In genomic region chr21:33642027-33642895, GRCh38 we compare ENCODE assay signal across 8 cellular contexts. TPM values are rescaled to one million over a fixed set of nuclear protein-coding genes. Genes with fewer than 3 reads are reported as not detected.
A peak's percentile ranks its signal among the peaks of the same experiment; 100 is the strongest.
DNase-seq lines count a peak whose midpoint lies in the region; FAIRE-seq and TF ChIP-seq lines count a peak whose summit lies in the region.

Gene ITSN1, plus strand, starts transcription at chr21:33642501. Its CDS starts 76,328 bp downstream, at chr21:33718829.

- peak within 1 kb of the TSS; percentile 93 for H3K9ac ChIP-seq in neuronal stem cell (ENCODE audit: low read depth, low read length, poor library complexity)
- peak within 1 kb of the TSS; percentile 84 to 93 (median 86) for H3K9ac ChIP-seq in subcutaneous abdominal adipose tissue (ENCODE audit: low read length in 5 of 5)

- TF ChIP-seq CTCF in HFF-Myc (IDR thresholded peaks at IDR 0.05; ENCODE audit: low read depth, low read length, missing control alignments): no peak

- H3K4ac ChIP-seq in neuronal stem cell (ENCODE audit: low read length): no peak within 1 kb of the TSS

- H3K23ac ChIP-seq in neuronal stem cell (ENCODE audit: low read depth, low read length, poor library complexity): peak within 1 kb of the TSS; percentile 99

- H3K9me3 ChIP-seq in SJSA1 (replicated peaks): no peaks in the 10 kb centered on the region
- peaks cover 0 to 2% of the 10 kb centered on the region in 2 donors for H3K9me3 ChIP-seq in neuronal stem cell (replicated peaks in 1 of 2; ENCODE audit: control insufficient read depth in 2 of 2, insufficient read depth in 1 of 2, low read depth in 1 of 2, low read length in 2 of 2)
- no peaks in the 10 kb centered on the region for H3K9me3 ChIP-seq in subcutaneous abdominal adipose tissue (ENCODE audit: control insufficient read depth in 5 of 5, low read length in 5 of 5)

- no CpG with 5 or more reads among the region's 71 CpGs for WGBS in neuronal stem cell (ENCODE audit: extremely low coverage in 2 of 2, insufficient read length in 2 of 2, insufficient replicate concordance in 1 of 2), 2 donors

- no peak for FAIRE-seq in frontal cortex (lab: Jason Lieb, UNC)

- peak within 1 kb of the TSS; percentile 70 for H4K91ac ChIP-seq in neuronal stem cell (ENCODE audit: low read depth, low read length, poor library complexity)

- peak within 1 kb of the TSS; percentile 19 for H2BK12ac ChIP-seq in neuronal stem cell (ENCODE audit: low read length)

- peak within 1 kb of the TSS; percentile 51 for H3K14ac ChIP-seq in neuronal stem cell (ENCODE audit: low read length)

- DNase-seq in GDM1 (lab: John Stamatoyannopoulos, UW) (peak; percentile 97), HFF-Myc (ENCODE audit: extremely low read depth, low read depth) (peak; percentile 99), MV-4-11 (lab: John Stamatoyannopoulos, UW) (peak; percentile 98), SJSA1 (ENCODE audit: low read depth in 1 of 2, low spot score in 2 of 2) (peak; percentile 100), frontal cortex (ENCODE audit: low spot score in 2 of 2) (peak; percentile 90 to 94), neuronal stem cell (ENCODE audit: low spot score) (peak; percentile 100)
- DNase-seq in activated naive CD4-positive, alpha-beta T cell treated with anti-CD3 and anti-CD28 coated beads, Interleukin-2, amount 10 ng/mL, durations not matched to agents 7 days and 5 days: peak; percentile 100

- H3K9me3 Mint-ChIP-seq in activated naive CD4-positive, alpha-beta T cell treated with anti-CD3 and anti-CD28 coated beads, Interleukin-2, amount 10 ng/mL, durations not matched to agents 7 days and 5 days: no peaks in the 10 kb centered on the region

- peak within 1 kb of the TSS; percentile 67 for H3K4me2 ChIP-seq in neuronal stem cell (ENCODE audit: insufficient read depth, low read length, poor library complexity, severe bottlenecking)

- H2AK5ac ChIP-seq in neuronal stem cell (ENCODE audit: low read depth, low read length): peak within 1 kb of the TSS; percentile 26

- H3K27me3 Mint-ChIP-seq in activated naive CD4-positive, alpha-beta T cell treated with anti-CD3 and anti-CD28 coated beads, Interleukin-2, amount 10 ng/mL, durations not matched to agents 7 days and 5 days: peaks cover 40% of the 10 kb centered on the region

- peak within 1 kb of the TSS; percentile 99 for H3K18ac ChIP-seq in neuronal stem cell (ENCODE audit: low read length)

- H3K4me1 Mint-ChIP-seq in activated naive CD4-positive, alpha-beta T cell treated with anti-CD3 and anti-CD28 coated beads, Interleukin-2, amount 10 ng/mL, durations not matched to agents 7 days and 5 days: peaks cover 28% of the 10 kb centered on the region

- peak within 1 kb of the TSS; percentile 41 for H2BK120ac ChIP-seq in neuronal stem cell (ENCODE audit: low read depth, low read length)

- CTCF ChIA-PET in activated naive CD4-positive, alpha-beta T cell treated with anti-CD3 and anti-CD28 coated beads, Interleukin-2, amount 10 ng/mL, durations not matched to agents 7 days and 5 days (lab: Charles Lee): no interaction called here

- peak within 1 kb of the TSS; percentile 94 for H3K27ac Mint-ChIP-seq in activated naive CD4-positive, alpha-beta T cell treated with anti-CD3 and anti-CD28 coated beads, Interleukin-2, amount 10 ng/mL, durations not matched to agents 7 days and 5 days

- peaks cover 6% of the 10 kb centered on the region for H3K36me3 Mint-ChIP-seq in activated naive CD4-positive, alpha-beta T cell treated with anti-CD3 and anti-CD28 coated beads, Interleukin-2, amount 10 ng/mL, durations not matched to agents 7 days and 5 days

- H2BK15ac ChIP-seq in neuronal stem cell (ENCODE audit: low read length): peak within 1 kb of the TSS; percentile 66

- H3K4me1 ChIP-seq in SJSA1 (replicated peaks) (0 out of 2 replicates have a peak, but pooled peaks cover 7% of the 10 kb centered on the region), neuronal stem cell (ENCODE audit: control insufficient read depth in 2 of 2, insufficient read depth in 1 of 2, low read depth in 1 of 2, low read length in 2 of 2) (no peaks in the 10 kb centered on the region), subcutaneous abdominal adipose tissue (ENCODE audit: control insufficient read depth in 5 of 5, insufficient read depth in 5 of 5, low read length in 5 of 5) (peaks cover 5 to 50% (median 42%) of the 10 kb centered on the region in 5 donors)

- H3K27me3 ChIP-seq in SJSA1 (replicated peaks) (no peaks in the 10 kb centered on the region), neuronal stem cell (ENCODE audit: control insufficient read depth in 3 of 3, insufficient read depth in 3 of 3, low read depth in 1 of 3, low read length in 3 of 3) (no peaks in the 10 kb centered on the region), subcutaneous abdominal adipose tissue (ENCODE audit: control insufficient read depth in 5 of 5, insufficient read depth in 4 of 5, low read length in 5 of 5) (no peaks in the 10 kb centered on the region)

- H2AFZ ChIP-seq in neuronal stem cell (ENCODE audit: low read length): peak within 1 kb of the TSS; percentile 89

- H2BK5ac ChIP-seq in neuronal stem cell (ENCODE audit: low read length): peak within 1 kb of the TSS; percentile 89

- H4K8ac ChIP-seq in neuronal stem cell (ENCODE audit: low read depth, low read length): no peak within 1 kb of the TSS

- H3K36me3 ChIP-seq in SJSA1: peaks cover 14% of the 10 kb centered on the region
- H3K36me3 ChIP-seq in neuronal stem cell (replicated peaks in 1 of 2; ENCODE audit: control insufficient read depth in 2 of 2, insufficient read depth in 2 of 2, low read length in 2 of 2): peaks cover 0 to 22% of the 10 kb centered on the region in 2 donors
- no peaks in the 10 kb centered on the region for H3K36me3 ChIP-seq in subcutaneous abdominal adipose tissue (ENCODE audit: control insufficient read depth in 5 of 5, insufficient read depth in 5 of 5, low read length in 5 of 5)

- peak within 1 kb of the TSS; percentile 85 for H3K4me3 ChIP-seq in HFF-Myc (replicated peaks; ENCODE audit: low read depth, low read length)
- H3K4me3 ChIP-seq in SJSA1: peak within 1 kb of the TSS; percentile 95
- H3K4me3 ChIP-seq in neuronal stem cell (ENCODE audit: low read length in 2 of 2): peak within 1 kb of the TSS; percentile 75 to 96
- H3K4me3 ChIP-seq in subcutaneous abdominal adipose tissue (ENCODE audit: low read depth in 1 of 5, low read length in 5 of 5): peak within 1 kb of the TSS; percentile 87 to 95 (median 94)

- H3K79me1 ChIP-seq in neuronal stem cell (ENCODE audit: low read depth, low read length): no peaks in the 10 kb centered on the region

- H3K4me3 Mint-ChIP-seq in activated naive CD4-positive, alpha-beta T cell treated with anti-CD3 and anti-CD28 coated beads, Interleukin-2, amount 10 ng/mL, durations not matched to agents 7 days and 5 days: peak within 1 kb of the TSS; percentile 83

- peak within 1 kb of the TSS; percentile 89 for H3K27ac ChIP-seq in SJSA1
- H3K27ac ChIP-seq in neuronal stem cell (replicated peaks; ENCODE audit: low read length): peak within 1 kb of the TSS; percentile 91
- H3K27ac ChIP-seq in subcutaneous abdominal adipose tissue (ENCODE audit: low read depth, low read length): peak within 1 kb of the TSS; percentile 90

RNA-seq across cellular contexts. Expression of gene ITSN1, which starts in this region (rescaled TPM):
- total RNA-seq in SJSA1 (2014; rRNA removed; shearing (Covaris generic)): 25.8 and 53.2 TPM in 2 replicates
- 73.8 TPM for total RNA-seq in frontal cortex
- polyA plus RNA-seq in neuronal stem cell (2013, experiment 1 of 2): 53.1 TPM
- 52.6 TPM for polyA plus RNA-seq in neuronal stem cell (2013, experiment 2 of 2)

Comparison
In these comparisons a context has a peak if more than half of its experiments do, and no peak if none do; other contexts are left out.
1. Peak in every context shown above with its lines: DNase-seq, H3K4me3 ChIP-seq and H3K27ac ChIP-seq.